In genomic region chr5:73484511-73484910, GRCh38 we compare ENCODE assay signal across 8 cellular contexts. TPM values are rescaled to one million over a fixed set of nuclear protein-coding genes. Genes with fewer than 3 reads are reported as not detected.
"Had no signal": no experiment of that assay in that cellular context is flagged by ENCODE, and none has a peak within 500 bp of the region (broad histone marks: within the 10 kb centered on the region; RNA-seq: fewer than 3 reads in every experiment).

No MANE protein-coding gene starts in this region.

- FAIRE-seq: G401.6, GM12878, GM12891, GM12892, GM18507, GM19239 had no signal

- H3K4me3 ChIP-seq: GM12878 had no signal

- DNase-seq: GDM1, GF-D8 had no signal

RNA-seq across cellular contexts. Expression of gene FOXD1, which starts 35.9 kb away (rescaled TPM):
- total RNA-seq: GM12878 had no signal
- polyA plus RNA-seq: GM12878 had no signal
